ENCODE assay signal across 17 cellular contexts in genomic region chr9:108567571-108567970, GRCh38.
DNase-seq lines count a peak whose midpoint lies in the region; ATAC-seq, FAIRE-seq and TF ChIP-seq lines count a peak whose summit lies in the region.
"Had no signal": no experiment of that assay in that cellular context is flagged by ENCODE, and none has a peak within 500 bp of the region (broad histone marks: within the 10 kb centered on the region; RNA-seq: fewer than 3 reads in every experiment).

No MANE protein-coding gene starts in this region.

- H3K4me3 Mint-ChIP-seq in naive thymus-derived CD8-positive, alpha-beta T cell: no peak overlapping the region
- H3K4me3 Mint-ChIP-seq: CD4-positive, CD25-positive, alpha-beta regulatory T cell; GM23338; HFFc6 had no signal

- H3K4me1 ChIP-seq in RWPE2 (ENCODE audit: insufficient read depth, poor library complexity, severe bottlenecking) (peaks cover 12% of the 10 kb centered on the region), esophagus squamous epithelium (peaks cover 6 to 62% (median 14%) of the 10 kb centered on the region in 3 donors), right lobe of liver (peaks cover 0 to 9% (median 4%) of the 10 kb centered on the region in 4 donors), tibial nerve (peaks cover 0 to 7% (median 0%) of the 10 kb centered on the region in 4 donors)
- H3K4me1 ChIP-seq: BLaER1, HAP-1 had no signal

- H3K27me3 Mint-ChIP-seq in naive thymus-derived CD8-positive, alpha-beta T cell: peaks cover 4 to 23% (median 14%) of the 10 kb centered on the region in 5 donors

- no peaks in the 10 kb centered on the region for H3K36me3 ChIP-seq in RWPE2 (ENCODE audit: low read depth)
- H3K36me3 ChIP-seq in esophagus squamous epithelium: no peaks in the 10 kb centered on the region
- H3K36me3 ChIP-seq in right lobe of liver: no peaks in the 10 kb centered on the region
- H3K36me3 ChIP-seq in tibial nerve: no peaks in the 10 kb centered on the region
- H3K36me3 ChIP-seq: BLaER1, HAP-1 had no signal

- H3K36me3 Mint-ChIP-seq in naive thymus-derived CD8-positive, alpha-beta T cell: no peaks in the 10 kb centered on the region
- H3K36me3 Mint-ChIP-seq: CD4-positive, CD25-positive, alpha-beta regulatory T cell had no signal

- no peak for FAIRE-seq in RCC 7860 (lab: Jason Lieb, UNC)
- FAIRE-seq: A549, HTR-8/SVneo had no signal

- intact Hi-C loops in esophagus squamous epithelium (cut with DNase I) (loop anchor here (5.0 to 10.0 kb wide), 2 partner anchors 283 to 1100 kb away; no protein-coding TSS in a partner anchor), right lobe of liver (cut with DNase I) (no loop called here)

- no peak for TF ChIP-seq POLR2A in esophagus squamous epithelium (IDR thresholded peaks at IDR 0.05)
- no peak for TF ChIP-seq POLR2A in right lobe of liver (IDR thresholded peaks at IDR 0.05)
- no peak for TF ChIP-seq POLR2A in tibial nerve (IDR thresholded peaks at IDR 0.05)

- no peak for DNase-seq in RWPE2 (ENCODE audit: low spot score)
- DNase-seq in esophagus squamous epithelium (lab: John Stamatoyannopoulos, UW): no peak
- DNase-seq in right lobe of liver: no peak
- DNase-seq in naive thymus-derived CD8-positive, alpha-beta T cell: no peak
- no peak for DNase-seq in tibial nerve (ENCODE audit: low spot score in 2 of 2)
- DNase-seq in RCC 7860 (ENCODE audit: low spot score): no peak
- DNase-seq: CD4-positive, CD25-positive, alpha-beta regulatory T cell; DMS53; GF-D8; HFFc6 had no signal

- peaks cover 0 to 4% (median 0%) of the 10 kb centered on the region in 9 donors for H3K9me3 Mint-ChIP-seq in naive thymus-derived CD8-positive, alpha-beta T cell
- H3K9me3 Mint-ChIP-seq: GM23338, HFFc6 had no signal

- peak overlapping the region in 1 of 10 donors; percentile 31 for H3K27ac Mint-ChIP-seq in naive thymus-derived CD8-positive, alpha-beta T cell
- H3K27ac Mint-ChIP-seq: CD4-positive, CD25-positive, alpha-beta regulatory T cell; GM23338; HFFc6 had no signal

- no peaks in the 10 kb centered on the region for H3K9me3 ChIP-seq in RWPE2 (ENCODE audit: severe bottlenecking)
- no peaks in the 10 kb centered on the region for H3K9me3 ChIP-seq in esophagus squamous epithelium
- no peaks in the 10 kb centered on the region for H3K9me3 ChIP-seq in right lobe of liver
- no peaks in the 10 kb centered on the region for H3K9me3 ChIP-seq in tibial nerve
- H3K9me3 ChIP-seq: A549, BLaER1, HAP-1 had no signal

- H3K27ac ChIP-seq in C4-2B: peak overlapping the region; percentile 70; the same call in 1 of the 2 replicates
- H3K27ac ChIP-seq in RWPE2 (ENCODE audit: poor library complexity, severe bottlenecking): peak overlapping the region; percentile 46
- H3K27ac ChIP-seq in esophagus squamous epithelium: peak overlapping the region in 3 of 4 donors; percentile 25 to 71 (median 71)
- H3K27ac ChIP-seq in right lobe of liver: no peak overlapping the region
- no peak overlapping the region for H3K27ac ChIP-seq in tibial nerve
- H3K27ac ChIP-seq: BLaER1 had no signal

- ATAC-seq in RWPE2 (ENCODE audit: low read depth) (no peak), right lobe of liver (peak; percentile 47 to 82 (median 74)), GM21381 (IDR thresholded peaks at IDR 0.05; ENCODE audit: unreplicated experiment) (no peak)
- no peak for ATAC-seq in naive thymus-derived CD8-positive, alpha-beta T cell
- ATAC-seq: A549, GM23338 had no signal

- no peak for TF ChIP-seq EP300 in tibial nerve (IDR thresholded peaks at IDR 0.05)

- POLR2A ChIA-PET in naive thymus-derived CD8-positive, alpha-beta T cell (lab: Charles Lee): no interaction called here

- WGBS in esophagus squamous epithelium, 2 donors: 45 to 71% methylated on average over 1 of the region's 1 CpG
- 20% methylated on average over 1 of the region's 1 CpG for WGBS in right lobe of liver (ENCODE audit: insufficient coverage, low coverage, low lambda C conversion rate, missing lambda C conversion rate)
- WGBS in tibial nerve, 2 donors: 63 to 80% methylated on average over 1 of the region's 1 CpG

- H3K4me3 ChIP-seq in RWPE2 (ENCODE audit: severe bottlenecking) (no peak overlapping the region), esophagus squamous epithelium (no peak overlapping the region), right lobe of liver (no peak overlapping the region), tibial nerve (no peak overlapping the region)
- H3K4me3 ChIP-seq: A549, BLaER1, GM23338, HAP-1 had no signal

- TF ChIP-seq CTCF in C4-2B (conservative IDR thresholded peaks at IDR 0.05) (no peak), RWPE2 (IDR thresholded peaks at IDR 0.05; ENCODE audit: poor library complexity, severe bottlenecking) (no peak), esophagus squamous epithelium (IDR thresholded peaks at IDR 0.05) (no peak), right lobe of liver (IDR thresholded peaks at IDR 0.05) (no peak), tibial nerve (IDR thresholded peaks at IDR 0.05) (no peak)

- H3K27me3 ChIP-seq in RWPE2 (ENCODE audit: insufficient read depth, poor library complexity, severe bottlenecking) (no peaks in the 10 kb centered on the region), esophagus squamous epithelium (no peaks in the 10 kb centered on the region), right lobe of liver (no peaks in the 10 kb centered on the region), tibial nerve (no peaks in the 10 kb centered on the region)
- H3K27me3 ChIP-seq: BLaER1 had no signal

- H3K4me1 Mint-ChIP-seq in naive thymus-derived CD8-positive, alpha-beta T cell: no peaks in the 10 kb centered on the region
- H3K4me1 Mint-ChIP-seq: CD4-positive, CD25-positive, alpha-beta regulatory T cell had no signal

Comparison
In these comparisons a context has a peak if more than half of its experiments do, and no peak if none do; other contexts are left out.
1. H3K27ac ChIP-seq: peak in C4-2B (single experiment), RWPE2 (single experiment) and esophagus squamous epithelium (3 of 4); none in right lobe of liver (0 of 3) and tibial nerve (0 of 4).
2. ATAC-seq: peak in right lobe of liver (4 of 4); none in RWPE2 (single experiment), naive thymus-derived CD8-positive, alpha-beta T cell (0 of 2) and GM21381 (single experiment).